ENCODE assay signal across 23 cellular contexts in genomic region chr6:49662231-49662876, GRCh38. TPM values are rescaled to one million over a fixed set of nuclear protein-coding genes. Genes with fewer than 3 reads are reported as not detected.
DNase-seq lines count a peak whose midpoint lies in the region; ATAC-seq, FAIRE-seq and TF ChIP-seq lines count a peak whose summit lies in the region.
"Had no signal": no experiment of that assay in that cellular context is flagged by ENCODE, and none has a peak within 500 bp of the region (broad histone marks: within the 10 kb centered on the region; RNA-seq: fewer than 3 reads in every experiment).

No MANE protein-coding gene starts in this region.

- intact Hi-C loops in K562 (cut with micrococcal nuclease), result no loop called here
- intact Hi-C loops in activated T-helper 2 cell treated with anti-CD3 and anti-CD28 coated beads, Interferon-gamma antibody, Interleukin-2, Interleukin-4, amounts not matched to agents 10 μg/mL and 5 μg/mL and 100 μg/mL, durations not matched to agents 14 hours and 24 hours and 36 hours (cut with micrococcal nuclease), result no loop called here

- no peaks in the 10 kb centered on the region for H3K27me3 Mint-ChIP-seq in activated T-helper 2 cell treated with anti-CD3 and anti-CD28 coated beads, Interferon-gamma antibody, Interleukin-2, Interleukin-4, amounts not matched to agents 10 μg/mL and 5 μg/mL and 100 μg/mL, durations not matched to agents 14 hours and 24 hours and 36 hours (ENCODE audit: low read depth)

- H3K36me3 Mint-ChIP-seq in activated T-helper 2 cell treated with anti-CD3 and anti-CD28 coated beads, Interferon-gamma antibody, Interleukin-2, Interleukin-4, amounts not matched to agents 10 μg/mL and 5 μg/mL and 100 μg/mL, durations not matched to agents 14 hours and 24 hours and 36 hours (ENCODE audit: low read depth), result no peaks in the 10 kb centered on the region
- H3K36me3 Mint-ChIP-seq: CD4-positive, alpha-beta memory T cell had no signal

- no peaks in the 10 kb centered on the region for H3K9me1 ChIP-seq in K562 (ENCODE audit: control insufficient read depth, insufficient read depth, low read length)

- POLR2A ChIA-PET in K562 (lab: Yijun Ruan, JAX), result interaction anchor here (0.7 to 1.2 kb wide), 3 partner anchors 18 to 94 kb away, joined by 3 to 7 read pairs (median 5); no protein-coding TSS in a partner anchor

- 17% methylated on average over 1 of the region's 1 CpG for WGBS in K562 (ENCODE audit: insufficient coverage, low coverage, missing lambda C conversion rate)
- WGBS in hepatocyte (ENCODE audit: low lambda C conversion rate, missing lambda C conversion rate), result 100% methylated on average over 1 of the region's 1 CpG

- H3K27ac ChIP-seq in K562 (ENCODE audit: extremely low read depth, low read depth, low read length) (peak overlapping the region; percentile 63), hepatocyte (no peak overlapping the region)

- H3K27me3 ChIP-seq in K562 (ENCODE audit: control insufficient read depth in 2 of 2, insufficient read depth in 2 of 2, low read length in 2 of 2) (no peaks in the 10 kb centered on the region), hepatocyte (no peaks in the 10 kb centered on the region)

- H4K20me1 ChIP-seq in K562 (replicated peaks; ENCODE audit: control insufficient read depth, insufficient read depth, low read length) (no peaks in the 10 kb centered on the region), hepatocyte (ENCODE audit: insufficient read depth, poor library complexity, severe bottlenecking) (no peaks in the 10 kb centered on the region)

- no peaks in the 10 kb centered on the region for H3K9me2 ChIP-seq in hepatocyte (replicated peaks; ENCODE audit: insufficient read depth)

- no peaks in the 10 kb centered on the region for H3K36me3 ChIP-seq in K562 (ENCODE audit: control insufficient read depth, insufficient read depth, low read length)
- no peaks in the 10 kb centered on the region for H3K36me3 ChIP-seq in hepatocyte (replicated peaks; ENCODE audit: insufficient read depth, low read depth)

- H3K4me2 ChIP-seq in K562 (ENCODE audit: insufficient read depth, low read length) (peak overlapping the region; percentile 46), hepatocyte (peak overlapping the region; percentile 14)
- H3K4me2 ChIP-seq: GM23338 had no signal

- TF ChIP-seq EP300 in K562 (IDR thresholded peaks at IDR 0.05; ENCODE audit: low read length), result no peak

- peak; percentile 11 for FAIRE-seq in K562 (lab: Jason Lieb, UNC)
- FAIRE-seq: GM12891, GM18507 had no signal

- no peak for TF ChIP-seq POLR2A in K562 (conservative IDR thresholded peaks at IDR 0.05)

- no TSS peak for BruUV-seq in K562 (replicated peaks; lab: Mats Ljungman, UMichigan)

- H3K79me2 ChIP-seq in K562 (ENCODE audit: control insufficient read depth, insufficient read depth, low read length) (no peaks in the 10 kb centered on the region), hepatocyte (no peaks in the 10 kb centered on the region)

- no peaks in the 10 kb centered on the region for H3K9me3 Mint-ChIP-seq in activated T-helper 2 cell treated with anti-CD3 and anti-CD28 coated beads, Interferon-gamma antibody, Interleukin-2, Interleukin-4, amounts not matched to agents 10 μg/mL and 5 μg/mL and 100 μg/mL, durations not matched to agents 14 hours and 24 hours and 36 hours
- H3K9me3 Mint-ChIP-seq: GM23338 had no signal

- no peak for TF ChIP-seq RAD21 in K562 (CRISPR knock-in tag; conservative IDR thresholded peaks at IDR 0.05 in 1 of 2, IDR thresholded peaks at IDR 0.05 in 1 of 2)

- no peaks in the 10 kb centered on the region for H3K4me1 Mint-ChIP-seq in activated T-helper 2 cell treated with anti-CD3 and anti-CD28 coated beads, Interferon-gamma antibody, Interleukin-2, Interleukin-4, amounts not matched to agents 10 μg/mL and 5 μg/mL and 100 μg/mL, durations not matched to agents 14 hours and 24 hours and 36 hours (ENCODE audit: low read depth)
- H3K4me1 Mint-ChIP-seq: CD4-positive, alpha-beta memory T cell had no signal

- no peak overlapping the region for H3K4me3 ChIP-seq in K562
- no peak overlapping the region for H3K4me3 ChIP-seq in hepatocyte
- H3K4me3 ChIP-seq: GM23338 had no signal

- in situ Hi-C loops in K562 (cut with MboI), result no loop called here

- TF ChIP-seq CTCF in K562 (IDR thresholded peaks at IDR 0.05 in 2 of 3, conservative IDR thresholded peaks at IDR 0.05 in 1 of 3; ENCODE audit: insufficient read depth in 2 of 3, low read depth in 1 of 3, low read length in 3 of 3) (no peak), hepatocyte (IDR thresholded peaks at IDR 0.05; ENCODE audit: poor library complexity) (no peak)

- CTCF ChIA-PET in K562 (lab: Yijun Ruan, JAX; ENCODE audit: low intra/inter-chr PET ratio), result no interaction called here

- peaks cover 10 to 20% of the 10 kb centered on the region in 2 experiments; a peak in 4 of 5 replicates for H3K4me1 ChIP-seq in K562 (replicated peaks in 1 of 2; ENCODE audit: control insufficient read depth in 2 of 2, insufficient read depth in 2 of 2, low read length in 2 of 2)
- H3K4me1 ChIP-seq in hepatocyte (ENCODE audit: insufficient read depth), result no peaks in the 10 kb centered on the region

- H3K9me3 ChIP-seq in K562 (replicated peaks; ENCODE audit: control insufficient read depth, insufficient read depth, low read depth, low read length) (no peaks in the 10 kb centered on the region), hepatocyte (ENCODE audit: low read depth) (no peaks in the 10 kb centered on the region)

- no peak overlapping the region for H3K27ac Mint-ChIP-seq in activated T-helper 2 cell treated with anti-CD3 and anti-CD28 coated beads, Interferon-gamma antibody, Interleukin-2, Interleukin-4, amounts not matched to agents 10 μg/mL and 5 μg/mL and 100 μg/mL, durations not matched to agents 14 hours and 24 hours and 36 hours
- H3K27ac Mint-ChIP-seq: CD4-positive, alpha-beta memory T cell; GM23338 had no signal

- peak; percentile 29 for ATAC-seq in K562
- ATAC-seq: GM23338, HCT116 had no signal

- DNase-seq in NCI-H82 (lab: John Stamatoyannopoulos, UW) (peak; percentile 66), K562 (ENCODE audit: extremely low read depth in 1 of 4, low spot score in 3 of 4) (no peak), hepatocyte (ENCODE audit: low spot score) (no peak), RPMI8226 (no peak), mucosa of gallbladder (ENCODE audit: low spot score) (no peak)
- no peak for DNase-seq in activated T-helper 2 cell treated with anti-CD3 and anti-CD28 coated beads, Interferon-gamma antibody, Interleukin-2, Interleukin-4, amounts not matched to agents 10 μg/mL and 5 μg/mL and 100 μg/mL, durations not matched to agents 14 hours and 24 hours and 36 hours (ENCODE audit: low spot score)
- DNase-seq: C1 segment of cervical spinal cord; Calu3; CD4-positive, alpha-beta memory T cell; COR-L47; DMS53; DMS79 treated with DMSO at 0.1 percent for 48 hours; GF-D8; H7 had no signal

- H2AFZ ChIP-seq in K562 (ENCODE audit: low read depth, low read length) (peak overlapping the region; percentile 93), hepatocyte (no peak overlapping the region)
- H2AFZ ChIP-seq: GM23338 had no signal

- no peak overlapping the region for H3K4me3 Mint-ChIP-seq in activated T-helper 2 cell treated with anti-CD3 and anti-CD28 coated beads, Interferon-gamma antibody, Interleukin-2, Interleukin-4, amounts not matched to agents 10 μg/mL and 5 μg/mL and 100 μg/mL, durations not matched to agents 14 hours and 24 hours and 36 hours (ENCODE audit: low read depth)
- H3K4me3 Mint-ChIP-seq: CD4-positive, alpha-beta memory T cell; GM23338 had no signal

- H3K9ac ChIP-seq in K562 (ENCODE audit: insufficient read depth in 1 of 2, low read depth in 2 of 2, low read length in 2 of 2), result peak overlapping the region in 1 of 2 experiments; percentile 37; a peak in 2 of 4 replicates

RNA-seq across cellular contexts. Expression of gene RHAG, which starts 25.7 kb away (rescaled TPM):
- total RNA-seq in K562 (2011; cell fraction: chromatin; rRNA removed; ENCODE audit: low replicate concordance), result 726 and 803 TPM in 2 replicates
- 877 and 1,017 TPM in 2 replicates for total RNA-seq in K562 (2011; cell fraction: nucleolus; rRNA removed)
- 775 and 1,016 TPM in 2 replicates for total RNA-seq in K562 (2011; cell fraction: nucleoplasm; rRNA removed)
- 290 and 296 TPM in 2 replicates for total RNA-seq in K562 (2014; rRNA removed)
- total RNA-seq in K562 (2014; rRNA removed; fragmentation: Illumina TruSeq; extraction: Trizol), result 505 and 540 TPM in 2 replicates
- total RNA-seq in K562 (2015; rRNA removed; fragmentation: Illumina TruSeq; extraction: Trizol), result 394 and 412 TPM in 2 replicates
- total RNA-seq in K562 (2021), result 327 and 345 TPM in 2 replicates
- polyA plus RNA-seq in K562 (2011; rRNA removed), result 900 and 1,096 TPM in 2 replicates
- 558 and 859 TPM in 2 replicates for polyA plus RNA-seq in K562 (2011; cell fraction: cytosol; rRNA removed)
- polyA plus RNA-seq in K562 (2011; cell fraction: nucleus; rRNA removed), result 306 and 436 TPM in 2 replicates
- 234 and 374 TPM in 2 replicates for polyA plus RNA-seq in K562 (2012)
- polyA plus RNA-seq in K562 (2014; fragmentation: Illumina TruSeq; extraction: Trizol), result 433 and 532 TPM in 2 replicates
- 1,000 to 10,000 TPM; 1,125 to 1,202 TPM for polyA plus RNA-seq in K562 (2014; fragmentation: Nextera tagmentation; extraction: Ambion mirVana)
- 359 and 423 TPM in 2 replicates for polyA plus RNA-seq in K562 (2014; rRNA removed)
- 724 and 922 TPM in 2 replicates for polyA minus RNA-seq in K562 (2011; rRNA and poly(A)+ RNA removed)
- 185 and 293 TPM in 2 replicates for polyA minus RNA-seq in K562 (2011; cell fraction: cytosol; rRNA and poly(A)+ RNA removed)
- 72.4 and 157 TPM in 2 replicates for polyA minus RNA-seq in K562 (2011; cell fraction: nucleus; rRNA and poly(A)+ RNA removed)
- total RNA-seq in hepatocyte, result not detected in 2 replicates
- polyA plus RNA-seq in hepatocyte, result not detected in 2 replicates
- 0.52 TPM for total RNA-seq in mucosa of gallbladder
- total RNA-seq in activated T-helper 2 cell treated with anti-CD3 and anti-CD28 coated beads, Interferon-gamma antibody, Interleukin-2, Interleukin-4, amounts not matched to agents 10 μg/mL and 5 μg/mL and 100 μg/mL, durations not matched to agents 14 hours and 24 hours and 36 hours, result not detected in 2 replicates
- total RNA-seq: A172; A673; Calu3; CD4-positive, alpha-beta memory T cell; Daoy; G401; GM23338 had no signal
- polyA plus RNA-seq: BJ; CD4-positive, alpha-beta memory T cell; GM23338 had no signal

RNA-seq across cellular contexts. Expression of gene CRISP2, which starts 51.0 kb away (rescaled TPM):
- total RNA-seq in K562 (2011; cell fraction: chromatin; rRNA removed; ENCODE audit: low replicate concordance), result not detected in 2 replicates
- not detected in 2 replicates for total RNA-seq in K562 (2011; cell fraction: nucleolus; rRNA removed)
- not detected in 2 replicates for total RNA-seq in K562 (2011; cell fraction: nucleoplasm; rRNA removed)
- total RNA-seq in K562 (2014; rRNA removed) (not detected in 2 replicates), K562 (2014; rRNA removed; fragmentation: Illumina TruSeq; extraction: Trizol) (0.13 TPM in 1 of 2 replicates, not detected in the other), K562 (2015; rRNA removed; fragmentation: Illumina TruSeq; extraction: Trizol) (not detected in 2 replicates), K562 (2021) (not detected in 2 replicates), hepatocyte (0.57 TPM in 1 of 2 replicates, not detected in the other), mucosa of gallbladder (9.8 TPM)
- polyA plus RNA-seq in K562 (2011; rRNA removed) (0.07 TPM in 1 of 2 replicates, not detected in the other), K562 (2014; fragmentation: Illumina TruSeq; extraction: Trizol) (0.15 TPM in 1 of 2 replicates, not detected in the other), K562 (2014; fragmentation: Nextera tagmentation; extraction: Ambion mirVana) (not detected), K562 (2014; rRNA removed) (not detected in 2 replicates), hepatocyte (0.21 TPM in 1 of 2 replicates, not detected in the other)
- polyA plus RNA-seq in K562 (2011; cell fraction: cytosol; rRNA removed), result not detected in 2 replicates
- not detected in 2 replicates for polyA plus RNA-seq in K562 (2011; cell fraction: nucleus; rRNA removed)
- not detected in 2 replicates for polyA plus RNA-seq in K562 (2012)
- polyA minus RNA-seq in K562 (2011; rRNA and poly(A)+ RNA removed), result not detected in 2 replicates
- polyA minus RNA-seq in K562 (2011; cell fraction: cytosol; rRNA and poly(A)+ RNA removed), result not detected in 2 replicates
- polyA minus RNA-seq in K562 (2011; cell fraction: nucleus; rRNA and poly(A)+ RNA removed), result not detected in 2 replicates
- not detected in 2 replicates for total RNA-seq in activated T-helper 2 cell treated with anti-CD3 and anti-CD28 coated beads, Interferon-gamma antibody, Interleukin-2, Interleukin-4, amounts not matched to agents 10 μg/mL and 5 μg/mL and 100 μg/mL, durations not matched to agents 14 hours and 24 hours and 36 hours
- total RNA-seq: A172; A673; Calu3; CD4-positive, alpha-beta memory T cell; G401; H7 had no signal
- polyA plus RNA-seq: BJ; CD4-positive, alpha-beta memory T cell had no signal

Comparison
In these comparisons a context has a peak if more than half of its experiments do, and no peak if none do; other contexts are left out.
1. RNA of gene RHAG, which starts 25.7 kb away (total RNA-seq): 290 to 1,017 TPM in K562; 0.52 TPM in mucosa of gallbladder (single experiment), not detected in hepatocyte and not detected in activated T-helper 2 cell treated with anti-CD3 and anti-CD28 coated beads, Interferon-gamma antibody, Interleukin-2, Interleukin-4, amounts not matched to agents 10 μg/mL and 5 μg/mL and 100 μg/mL, durations not matched to agents 14 hours and 24 hours and 36 hours; every median in the first group is over 100 times any median in the second.